In the genomic region with DNA sequence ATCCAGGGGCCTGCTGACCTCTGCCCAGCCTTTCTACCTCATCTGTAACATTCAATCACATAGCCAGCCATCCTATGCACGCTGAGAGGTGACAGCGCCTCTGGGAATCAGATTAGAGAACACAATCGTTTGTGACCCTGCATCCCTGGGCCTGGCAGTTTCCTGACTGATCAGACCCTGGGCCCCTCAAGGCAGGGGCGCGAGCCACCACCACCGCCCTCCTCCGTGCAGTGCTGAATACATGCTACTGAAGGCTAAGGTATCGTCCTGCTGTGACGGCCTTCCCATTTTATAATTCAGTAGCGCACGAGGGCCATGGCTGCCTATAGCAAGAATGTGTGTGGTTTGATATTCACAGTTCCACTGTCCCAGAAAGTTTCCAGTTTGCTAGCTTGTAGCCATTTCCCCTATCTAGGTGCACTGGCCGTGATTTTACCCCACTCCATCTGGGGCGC, we compare ENCODE assay signal across 8 cellular contexts. TPM values are rescaled to one million over a fixed set of nuclear protein-coding genes. Genes with fewer than 3 reads are reported as not detected.
DNase-seq lines count a peak whose midpoint lies in the region; ATAC-seq lines count a peak whose summit lies in the region.

No MANE protein-coding gene starts in this region.

- H3K27me3 Mint-ChIP-seq in activated naive CD4-positive, alpha-beta T cell treated with anti-CD3 and anti-CD28 coated beads, Interleukin-2, amount 10 ng/mL, durations not matched to agents 7 days and 5 days: peaks cover 10% of the 10 kb centered on the region
- H3K27me3 Mint-ChIP-seq in activated T-helper 17 cell treated with anti-CD3 and anti-CD28 coated beads, Interleukin-2, amount 50 U/mL, for 72 hours: peaks cover 3% of the 10 kb centered on the region
- peaks cover 1 to 9% of the 10 kb centered on the region in 2 donors for H3K27me3 Mint-ChIP-seq in stimulated activated naive B cell treated with anti-CD40 and anti-IgM and Interleukin-4, amounts not matched to agents 10 μg/mL and 1 μg/mL and 100 μg/mL, for 72 hours

- peaks cover 39% of the 10 kb centered on the region for H3K4me1 Mint-ChIP-seq in activated naive CD4-positive, alpha-beta T cell treated with anti-CD3 and anti-CD28 coated beads, Interleukin-2, amount 10 ng/mL, durations not matched to agents 7 days and 5 days
- peaks cover 15% of the 10 kb centered on the region for H3K4me1 Mint-ChIP-seq in activated T-helper 17 cell treated with anti-CD3 and anti-CD28 coated beads, Interleukin-2, amount 50 U/mL, for 72 hours
- peaks cover 17 to 24% of the 10 kb centered on the region in 2 donors for H3K4me1 Mint-ChIP-seq in stimulated activated naive B cell treated with anti-CD40 and anti-IgM and Interleukin-4, amounts not matched to agents 10 μg/mL and 1 μg/mL and 100 μg/mL, for 72 hours

- H3K9me3 Mint-ChIP-seq in activated naive CD4-positive, alpha-beta T cell treated with anti-CD3 and anti-CD28 coated beads, Interleukin-2, amount 10 ng/mL, durations not matched to agents 7 days and 5 days: no peaks in the 10 kb centered on the region
- no peaks in the 10 kb centered on the region for H3K9me3 Mint-ChIP-seq in activated T-helper 17 cell treated with anti-CD3 and anti-CD28 coated beads, Interleukin-2, amount 50 U/mL, for 72 hours
- H3K9me3 Mint-ChIP-seq in stimulated activated naive B cell treated with anti-CD40 and anti-IgM and Interleukin-4, amounts not matched to agents 10 μg/mL and 1 μg/mL and 100 μg/mL, for 72 hours: no peaks in the 10 kb centered on the region

- DNase-seq in activated naive CD4-positive, alpha-beta T cell treated with anti-CD3 and anti-CD28 coated beads, Interleukin-2, amount 10 ng/mL, durations not matched to agents 7 days and 5 days: no peak
- no peak for DNase-seq in activated naive CD4-positive, alpha-beta T cell treated with Interleukin-2 at 50 U/mL for 16 hours
- DNase-seq in stimulated activated naive B cell treated with anti-CD40 and anti-IgM and Interleukin-4, amounts not matched to agents 10 μg/mL and 1 μg/mL and 100 μg/mL, for 72 hours: no peak
- DNase-seq in NCI-H1092 (lab: John Stamatoyannopoulos, UW) (no peak), NCI-H2029 treated with DMSO at 0.1 percent for 48 hours (lab: John Stamatoyannopoulos, UW) (no peak), hippocampal formation (lab: John Stamatoyannopoulos, UW) (no peak)

- H3K4me3 ChIP-seq in iPS-18c (ENCODE audit: insufficient read depth, low read depth, low read length): peak overlapping the region; percentile 89

- H3K4me3 Mint-ChIP-seq in activated naive CD4-positive, alpha-beta T cell treated with anti-CD3 and anti-CD28 coated beads, Interleukin-2, amount 10 ng/mL, durations not matched to agents 7 days and 5 days: peak overlapping the region; percentile 86
- peak overlapping the region; percentile 83 for H3K4me3 Mint-ChIP-seq in activated T-helper 17 cell treated with anti-CD3 and anti-CD28 coated beads, Interleukin-2, amount 50 U/mL, for 72 hours
- H3K4me3 Mint-ChIP-seq in stimulated activated naive B cell treated with anti-CD40 and anti-IgM and Interleukin-4, amounts not matched to agents 10 μg/mL and 1 μg/mL and 100 μg/mL, for 72 hours: peak overlapping the region; percentile 92 to 94

- no peaks in the 10 kb centered on the region for H3K9me3 ChIP-seq in iPS-18c (ENCODE audit: control insufficient read depth, insufficient read depth, low read length)

- no peak for ATAC-seq in activated T-helper 17 cell treated with anti-CD3 and anti-CD28 coated beads, Interleukin-2, amount 50 U/mL, for 72 hours (replicated peaks)
- ATAC-seq in stimulated activated naive B cell treated with anti-CD40 and anti-IgM and Interleukin-4, amounts not matched to agents 10 μg/mL and 1 μg/mL and 100 μg/mL, for 72 hours (replicated peaks): no peak

- H3K36me3 Mint-ChIP-seq in activated naive CD4-positive, alpha-beta T cell treated with anti-CD3 and anti-CD28 coated beads, Interleukin-2, amount 10 ng/mL, durations not matched to agents 7 days and 5 days: peaks cover 28% of the 10 kb centered on the region
- H3K36me3 Mint-ChIP-seq in activated T-helper 17 cell treated with anti-CD3 and anti-CD28 coated beads, Interleukin-2, amount 50 U/mL, for 72 hours (ENCODE audit: low read depth): peaks cover 16% of the 10 kb centered on the region
- peaks cover 6 to 7% of the 10 kb centered on the region in 2 donors for H3K36me3 Mint-ChIP-seq in stimulated activated naive B cell treated with anti-CD40 and anti-IgM and Interleukin-4, amounts not matched to agents 10 μg/mL and 1 μg/mL and 100 μg/mL, for 72 hours

- CTCF ChIA-PET in activated naive CD4-positive, alpha-beta T cell treated with anti-CD3 and anti-CD28 coated beads, Interleukin-2, amount 10 ng/mL, durations not matched to agents 7 days and 5 days (lab: Charles Lee): interaction anchor here (1.4 kb wide), 1 partner anchor 101 kb away, joined by 5 read pairs; no protein-coding TSS in a partner anchor

- peak overlapping the region; percentile 91 for H3K27ac Mint-ChIP-seq in activated naive CD4-positive, alpha-beta T cell treated with anti-CD3 and anti-CD28 coated beads, Interleukin-2, amount 10 ng/mL, durations not matched to agents 7 days and 5 days
- peak overlapping the region; percentile 88 for H3K27ac Mint-ChIP-seq in activated T-helper 17 cell treated with anti-CD3 and anti-CD28 coated beads, Interleukin-2, amount 50 U/mL, for 72 hours
- H3K27ac Mint-ChIP-seq in stimulated activated naive B cell treated with anti-CD40 and anti-IgM and Interleukin-4, amounts not matched to agents 10 μg/mL and 1 μg/mL and 100 μg/mL, for 72 hours: peak overlapping the region; percentile 92

RNA-seq across cellular contexts. Expression of a gene that starts 1.2 kb away (rescaled TPM):
- 10 to 100 TPM; 11.5 to 14.0 TPM for total RNA-seq in activated T-helper 17 cell treated with anti-CD3 and anti-CD28 coated beads, Interleukin-2, amount 50 U/mL, for 72 hours
